In genomic region chr4:145954924-145955339, GRCh38 we compare ENCODE assay signal across 1 cellular context.
TF ChIP-seq lines count a peak whose summit lies in the region.

No MANE protein-coding gene starts in this region.

TF ChIP-seq in HCT116, 20 proteins besides CTCF, POLR2A, EP300 and RAD21 (continued from another document):
- TF ChIP-seq REST (IDR thresholded peaks at IDR 0.05; ENCODE audit: low read depth) (no peak), SP1 (IDR thresholded peaks at IDR 0.05; ENCODE audit: low read depth) (peak; percentile 70), YY1 (IDR thresholded peaks at IDR 0.05; ENCODE audit: extremely low read depth, insufficient replicate concordance, low read depth, low read length) (peak; percentile 8), ATF3 (IDR thresholded peaks at IDR 0.05) (no peak)
